In the genomic region with DNA sequence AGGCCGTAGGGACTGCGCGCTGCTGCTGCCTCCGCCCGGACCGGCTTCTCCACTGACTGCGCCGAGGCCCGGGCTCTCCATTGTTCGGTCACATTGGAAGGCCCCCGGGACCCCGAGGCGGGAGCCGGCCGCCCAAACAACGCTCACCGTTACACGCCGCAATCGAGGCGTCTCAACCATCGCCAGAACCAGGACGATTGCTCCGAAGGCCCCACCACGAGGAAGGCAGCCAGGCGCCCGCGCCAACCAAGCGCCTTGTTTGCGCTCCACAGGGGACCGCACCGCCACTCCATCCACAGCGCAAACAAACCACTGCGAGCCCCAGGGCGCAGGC, we compare ENCODE assay signal across 8 cellular contexts. TPM values are rescaled to one million over a fixed set of nuclear protein-coding genes. Genes with fewer than 3 reads are reported as not detected.
DNase-seq lines count a peak whose midpoint lies in the region; ATAC-seq, FAIRE-seq and TF ChIP-seq lines count a peak whose summit lies in the region.

No MANE protein-coding gene starts in this region.

- peaks cover 53% of the 10 kb centered on the region for H4K20me1 ChIP-seq in hepatocyte (ENCODE audit: insufficient read depth, poor library complexity, severe bottlenecking)

- H3K27ac ChIP-seq in 22Rv1 (peak overlapping the region; percentile 85), hepatocyte (peak overlapping the region; percentile 98)

- DNase-seq in HFF-Myc (ENCODE audit: extremely low read depth, low read depth) (no peak), hepatocyte (ENCODE audit: low spot score) (no peak), RCC 7860 (ENCODE audit: low spot score) (no peak), pons (ENCODE audit: low spot score) (no peak)
- no peak for DNase-seq in activated naive CD4-positive, alpha-beta T cell treated with anti-CD3 and anti-CD28 coated beads, Interleukin-2, amount 10 ng/mL, durations not matched to agents 7 days and 5 days
- no peak for DNase-seq in stimulated activated effector memory CD8-positive, alpha-beta T cell treated with anti-CD3 and anti-CD28 coated beads, Interleukin-12 subunit alpha, Interleukin-12 subunit beta, amount 100 ng/mL, for 72 hours (ENCODE audit: low spot score in 2 of 2)

- peaks cover 21% of the 10 kb centered on the region for H3K4me1 ChIP-seq in hepatocyte (ENCODE audit: insufficient read depth)

- H3K4me3 ChIP-seq in HFF-Myc (replicated peaks; ENCODE audit: low read depth, low read length), result peak overlapping the region; percentile 96
- H3K4me3 ChIP-seq in hepatocyte, result peak overlapping the region; percentile 83

- peak overlapping the region; percentile 97 for H3K27ac Mint-ChIP-seq in activated naive CD4-positive, alpha-beta T cell treated with anti-CD3 and anti-CD28 coated beads, Interleukin-2, amount 10 ng/mL, durations not matched to agents 7 days and 5 days
- H3K27ac Mint-ChIP-seq in stimulated activated effector memory CD8-positive, alpha-beta T cell treated with anti-CD3 and anti-CD28 coated beads, Interleukin-12 subunit alpha, Interleukin-12 subunit beta, amount 100 ng/mL, for 72 hours, result peak overlapping the region; percentile 97

- ATAC-seq in stimulated activated effector memory CD8-positive, alpha-beta T cell treated with anti-CD3 and anti-CD28 coated beads, Interleukin-12 subunit alpha, Interleukin-12 subunit beta, amount 100 ng/mL, for 72 hours, result peak; percentile 22
- ATAC-seq in esophagus mucosa, result no peak

- FAIRE-seq in RCC 7860 (lab: Jason Lieb, UNC), result no peak

- CTCF ChIA-PET in activated naive CD4-positive, alpha-beta T cell treated with anti-CD3 and anti-CD28 coated beads, Interleukin-2, amount 10 ng/mL, durations not matched to agents 7 days and 5 days (lab: Charles Lee), result interaction anchor here (0.5 to 3.8 kb wide), 4 partner anchors 90 to 309 kb away, joined by 3 to 22 read pairs (median 4); no protein-coding TSS in a partner anchor

- H3K4me1 Mint-ChIP-seq in activated naive CD4-positive, alpha-beta T cell treated with anti-CD3 and anti-CD28 coated beads, Interleukin-2, amount 10 ng/mL, durations not matched to agents 7 days and 5 days, result peaks cover 49% of the 10 kb centered on the region
- peaks cover 36% of the 10 kb centered on the region for H3K4me1 Mint-ChIP-seq in stimulated activated effector memory CD8-positive, alpha-beta T cell treated with anti-CD3 and anti-CD28 coated beads, Interleukin-12 subunit alpha, Interleukin-12 subunit beta, amount 100 ng/mL, for 72 hours

- no peaks in the 10 kb centered on the region for H3K9me3 ChIP-seq in hepatocyte (ENCODE audit: low read depth)

- peaks cover 54% of the 10 kb centered on the region for H3K36me3 Mint-ChIP-seq in activated naive CD4-positive, alpha-beta T cell treated with anti-CD3 and anti-CD28 coated beads, Interleukin-2, amount 10 ng/mL, durations not matched to agents 7 days and 5 days
- peaks cover 54% of the 10 kb centered on the region for H3K36me3 Mint-ChIP-seq in stimulated activated effector memory CD8-positive, alpha-beta T cell treated with anti-CD3 and anti-CD28 coated beads, Interleukin-12 subunit alpha, Interleukin-12 subunit beta, amount 100 ng/mL, for 72 hours

- H2AFZ ChIP-seq in hepatocyte, result peak overlapping the region; percentile 31

- under 1% methylated on average over 31 of the region's 35 CpGs for WGBS in hepatocyte (ENCODE audit: low lambda C conversion rate, missing lambda C conversion rate)

- H3K9me3 Mint-ChIP-seq in activated naive CD4-positive, alpha-beta T cell treated with anti-CD3 and anti-CD28 coated beads, Interleukin-2, amount 10 ng/mL, durations not matched to agents 7 days and 5 days, result no peaks in the 10 kb centered on the region
- H3K9me3 Mint-ChIP-seq in stimulated activated effector memory CD8-positive, alpha-beta T cell treated with anti-CD3 and anti-CD28 coated beads, Interleukin-12 subunit alpha, Interleukin-12 subunit beta, amount 100 ng/mL, for 72 hours, result no peaks in the 10 kb centered on the region

- H3K27me3 Mint-ChIP-seq in activated naive CD4-positive, alpha-beta T cell treated with anti-CD3 and anti-CD28 coated beads, Interleukin-2, amount 10 ng/mL, durations not matched to agents 7 days and 5 days, result peaks cover 21% of the 10 kb centered on the region

- H3K36me3 ChIP-seq in hepatocyte (replicated peaks; ENCODE audit: insufficient read depth, low read depth), result peaks cover 10% of the 10 kb centered on the region

- peak overlapping the region; percentile 99 for H3K4me3 Mint-ChIP-seq in activated naive CD4-positive, alpha-beta T cell treated with anti-CD3 and anti-CD28 coated beads, Interleukin-2, amount 10 ng/mL, durations not matched to agents 7 days and 5 days
- peak overlapping the region; percentile 99 for H3K4me3 Mint-ChIP-seq in stimulated activated effector memory CD8-positive, alpha-beta T cell treated with anti-CD3 and anti-CD28 coated beads, Interleukin-12 subunit alpha, Interleukin-12 subunit beta, amount 100 ng/mL, for 72 hours

- TF ChIP-seq CTCF in 22Rv1 (IDR thresholded peaks at IDR 0.05) (no peak), HFF-Myc (IDR thresholded peaks at IDR 0.05; ENCODE audit: low read depth, low read length, missing control alignments) (no peak), hepatocyte (IDR thresholded peaks at IDR 0.05; ENCODE audit: poor library complexity) (no peak)

- H3K9me2 ChIP-seq in hepatocyte (replicated peaks; ENCODE audit: insufficient read depth), result no peaks in the 10 kb centered on the region

- peak overlapping the region; percentile 86 for H3K4me2 ChIP-seq in hepatocyte

- H3K79me2 ChIP-seq in hepatocyte, result peaks cover 66% of the 10 kb centered on the region

- no peaks in the 10 kb centered on the region for H3K27me3 ChIP-seq in hepatocyte

RNA-seq across cellular contexts. Expression of a gene that starts 0.6 kb away (rescaled TPM):
- total RNA-seq in hepatocyte (846 and 893 TPM in 2 replicates), esophagus mucosa (435 TPM)
- 677 and 747 TPM in 2 replicates for polyA plus RNA-seq in hepatocyte

RNA-seq across cellular contexts. Expression of a gene that starts 9.5 kb away (rescaled TPM):
- total RNA-seq in hepatocyte, result not detected in 2 replicates
- not detected in 2 replicates for polyA plus RNA-seq in hepatocyte
- not detected for total RNA-seq in esophagus mucosa

RNA-seq across cellular contexts. Expression of a gene that starts 59.0 kb away (rescaled TPM):
- total RNA-seq in hepatocyte, result not detected in 2 replicates
- not detected in 2 replicates for polyA plus RNA-seq in hepatocyte
- not detected for total RNA-seq in esophagus mucosa
